Comparison of ENCODE assay signal across 1 cellular context in the genomic region with DNA sequence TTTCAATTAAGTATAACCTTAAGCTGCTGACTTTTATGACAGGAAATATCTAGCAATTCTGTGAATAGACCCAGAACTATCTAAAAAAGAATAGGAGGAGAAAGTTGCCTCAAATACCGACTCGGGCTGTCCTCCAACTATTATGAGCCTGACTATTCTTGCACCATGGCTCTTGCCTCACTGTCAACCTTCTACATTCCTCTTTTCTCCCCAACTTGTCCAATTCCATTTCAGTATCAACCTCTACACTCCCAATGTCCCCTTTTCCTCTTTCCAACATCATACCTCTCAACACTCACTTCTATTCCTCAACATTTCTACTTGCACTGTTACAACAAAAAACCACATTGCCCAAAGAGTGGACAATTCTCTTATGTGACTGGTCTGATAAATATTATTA.
TF ChIP-seq lines count a peak whose summit lies in the region.

No MANE protein-coding gene starts in this region.

TF ChIP-seq in IMR-90, 13 proteins besides CTCF, POLR2A, EP300 and RAD21:
- no peak for TF ChIP-seq MXI1 (IDR thresholded peaks at IDR 0.05; ENCODE audit: borderline replicate concordance, low read depth, low read length)
- TF ChIP-seq FOS (IDR thresholded peaks at IDR 0.05; ENCODE audit: low read depth, low read length) = no peak
- no peak for TF ChIP-seq MAZ (IDR thresholded peaks at IDR 0.05; ENCODE audit: borderline replicate concordance, low read depth, low read length)
- TF ChIP-seq MAFK (IDR thresholded peaks at IDR 0.05; ENCODE audit: low read depth, low read length) = no peak
- no peak for TF ChIP-seq CHD1 (IDR thresholded peaks at IDR 0.05; ENCODE audit: low read depth, low read length)
- no peak for TF ChIP-seq SMC3 (IDR thresholded peaks at IDR 0.05; ENCODE audit: low read depth, low read length)
- no peak for TF ChIP-seq RCOR1 (IDR thresholded peaks at IDR 0.05; ENCODE audit: insufficient replicate concordance, low read length)
- TF ChIP-seq, protein P1, sequence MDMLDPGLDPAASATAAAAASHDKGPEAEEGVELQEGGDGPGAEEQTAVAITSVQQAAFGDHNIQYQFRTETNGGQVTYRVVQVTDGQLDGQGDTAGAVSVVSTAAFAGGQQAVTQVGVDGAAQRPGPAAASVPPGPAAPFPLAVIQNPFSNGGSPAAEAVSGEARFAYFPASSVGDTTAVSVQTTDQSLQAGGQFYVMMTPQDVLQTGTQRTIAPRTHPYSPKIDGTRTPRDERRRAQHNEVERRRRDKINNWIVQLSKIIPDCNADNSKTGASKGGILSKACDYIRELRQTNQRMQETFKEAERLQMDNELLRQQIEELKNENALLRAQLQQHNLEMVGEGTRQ (IDR thresholded peaks at IDR 0.05; ENCODE audit: low read depth, low read length) = no peak
- no peak for TF ChIP-seq BHLHE40 (IDR thresholded peaks at IDR 0.05; ENCODE audit: low read depth, low read length)
- TF ChIP-seq ELK1 (IDR thresholded peaks at IDR 0.05; ENCODE audit: borderline replicate concordance, low read depth, low read length) = no peak
- no peak for TF ChIP-seq CEBPB (IDR thresholded peaks at IDR 0.05; ENCODE audit: low read depth, low read length)
- TF ChIP-seq NFE2L2 (IDR thresholded peaks at IDR 0.05; ENCODE audit: low read depth, low read length) = no peak
- TF ChIP-seq RFX5 (IDR thresholded peaks at IDR 0.05; ENCODE audit: low read depth, low read length) = no peak
TF ChIP-seq in IMR-90: peak in this region for 0.
